Comparison of ENCODE assay signal across 22 cellular contexts in the genomic region with DNA sequence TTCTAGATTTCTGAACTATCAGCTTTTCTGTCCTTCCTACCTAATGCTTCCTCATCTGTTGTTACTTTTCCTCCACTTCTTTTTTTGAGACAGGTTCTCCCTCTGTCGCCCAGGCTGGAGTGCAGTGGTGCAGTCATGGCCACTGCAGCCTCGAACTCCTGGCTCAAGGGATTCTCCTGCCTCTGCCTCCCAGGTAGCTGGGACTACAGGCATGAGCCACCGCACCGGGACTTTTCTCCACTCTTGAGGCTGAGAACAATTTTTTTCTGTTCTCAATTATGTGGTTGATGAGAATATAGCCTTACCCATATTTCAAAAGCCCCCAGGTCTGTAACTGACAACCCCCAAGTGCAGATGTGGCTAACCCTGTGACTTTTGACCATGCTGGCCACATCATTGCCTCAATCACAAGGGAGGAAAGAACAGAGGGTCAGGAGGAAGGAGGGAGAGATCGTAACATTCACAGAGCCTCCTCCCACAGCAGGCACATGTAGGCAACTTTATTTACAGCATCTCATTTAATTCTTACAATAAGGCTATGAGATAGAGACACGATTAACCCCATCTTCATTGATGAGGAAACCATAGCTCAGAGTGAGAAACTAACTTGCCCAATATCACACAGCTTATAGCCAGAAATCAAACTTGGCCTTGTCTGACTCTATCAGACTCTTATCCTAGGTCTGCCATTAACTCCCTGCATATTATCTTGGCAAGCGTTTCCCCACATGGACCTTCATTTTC. TPM values are rescaled to one million over a fixed set of nuclear protein-coding genes. Genes with fewer than 3 reads are reported as not detected.
A peak's percentile ranks its signal among the peaks of the same experiment; 100 is the strongest.
DNase-seq lines count a peak whose midpoint lies in the region; ATAC-seq and TF ChIP-seq lines count a peak whose summit lies in the region.
"Had no signal": no experiment of that assay in that cellular context is flagged by ENCODE, and none has a peak within 500 bp of the region (broad histone marks: within the 10 kb centered on the region; RNA-seq: fewer than 3 reads in every experiment).

No MANE protein-coding gene starts in this region.

- no peaks in the 10 kb centered on the region for H3K79me1 ChIP-seq in mesenchymal stem cell (replicated peaks; ENCODE audit: low read length, poor library complexity, severe bottlenecking)

- intact Hi-C loops in activated naive CD4-positive, alpha-beta T cell treated with anti-CD3 and anti-CD28 coated beads for 36 hours (cut with micrococcal nuclease) = loop anchor here (2.0 to 10.0 kb wide), 2 partner anchors 87 to 1215 kb away; a partner anchor contains a TSS
- intact Hi-C loops in PC-9 (cut with micrococcal nuclease; ENCODE audit: unreplicated experiment) (no loop called here), spleen (cut with DNase I; ENCODE audit: low total_unique reads) (no loop called here)

- H4K91ac ChIP-seq in mesenchymal stem cell (ENCODE audit: low read length) = no peak overlapping the region

- peaks cover 12% of the 10 kb centered on the region; the same call in 1 of the 2 replicates for H3K27me3 ChIP-seq in PC-9 (ENCODE audit: insufficient read depth, low read depth)
- peaks cover 0 to 92% (median 2%) of the 10 kb centered on the region in 7 donors for H3K27me3 ChIP-seq in spleen (replicated peaks in 1 of 7)
- peaks cover 25 to 65% of the 10 kb centered on the region in 2 experiments for H3K27me3 ChIP-seq in mesenchymal stem cell (ENCODE audit: control insufficient read depth in 1 of 2, insufficient read depth in 1 of 2, low read length in 2 of 2)
- H3K27me3 ChIP-seq: breast epithelium had no signal

- no peak overlapping the region for H2BK120ac ChIP-seq in mesenchymal stem cell (ENCODE audit: low read depth, low read length)

- CTCF ChIA-PET in activated naive CD4-positive, alpha-beta T cell treated with anti-CD3 and anti-CD28 coated beads for 36 hours (lab: Charles Lee) = interaction anchor here (1.6 kb wide), 2 partner anchors 14 to 54 kb away, joined by 7 to 12 read pairs; no protein-coding TSS in a partner anchor
- CTCF ChIA-PET in PC-9 (lab: Charles Lee) = interaction anchor here (1.0 kb wide), 1 partner anchor 13 kb away, joined by 5 read pairs; no protein-coding TSS in a partner anchor

- no peaks in the 10 kb centered on the region for H4K20me1 ChIP-seq in PC-9 (ENCODE audit: insufficient read depth)

- no peaks in the 10 kb centered on the region for H3K9me2 ChIP-seq in PC-9 (ENCODE audit: insufficient read depth)

- H3K36me3 ChIP-seq in PC-9 (ENCODE audit: low read depth) (no peaks in the 10 kb centered on the region), spleen (no peaks in the 10 kb centered on the region), mesenchymal stem cell (ENCODE audit: control insufficient read depth in 1 of 2, insufficient read depth in 2 of 2, low read depth in 1 of 2, low read length in 2 of 2) (no peaks in the 10 kb centered on the region)
- H3K36me3 ChIP-seq: breast epithelium, heart left ventricle, tibial artery, WERI-Rb-1 had no signal

- TF ChIP-seq CTCF in PC-9 (conservative IDR thresholded peaks at IDR 0.05) (no peak), spleen (IDR thresholded peaks at IDR 0.05 in 8 of 11, conservative IDR thresholded peaks at IDR 0.05 in 3 of 11) (no peak)

- H3K4me1 ChIP-seq in PC-9 (replicated peaks; ENCODE audit: insufficient read depth) (peaks cover 15% of the 10 kb centered on the region), spleen (no peaks in the 10 kb centered on the region), mesenchymal stem cell (ENCODE audit: control insufficient read depth, insufficient read depth, low read depth, low read length) (peaks cover 4% of the 10 kb centered on the region)
- H3K4me1 ChIP-seq: breast epithelium, tibial artery had no signal

- H3K79me2 ChIP-seq in PC-9 (ENCODE audit: low read depth) = no peaks in the 10 kb centered on the region

- 74 to 83% (median 75%) methylated on average over 7 of the region's 7 CpGs for WGBS in spleen, 5 donors
- WGBS in mesenchymal stem cell = 88% methylated on average over 5 of the region's 7 CpGs

- H3K4ac ChIP-seq in mesenchymal stem cell (ENCODE audit: low read depth in 1 of 2, low read length in 2 of 2) = no peak overlapping the region

- no peak for DNase-seq in activated naive CD4-positive, alpha-beta T cell treated with anti-CD3 and anti-CD28 coated beads for 36 hours
- DNase-seq in activated naive CD4-positive, alpha-beta T cell (lab: John Stamatoyannopoulos, UW) = no peak
- DNase-seq in PC-9 (no peak), spleen (peak; percentile 29), mesenchymal stem cell (no peak), kidney tubule cell (ENCODE audit: low spot score) (no peak)
- DNase-seq: CD4-positive, alpha-beta memory T cell; DMS153; GDM1; H7; heart left ventricle; NCI-H524; SIG-M5; stimulated activated naive CD4-positive, alpha-beta T cell; T-helper 17 cell; tibial artery; WERI-Rb-1 had no signal

- no peaks in the 10 kb centered on the region for H3K9me3 Mint-ChIP-seq in activated naive CD4-positive, alpha-beta T cell treated with anti-CD3 and anti-CD28 coated beads for 36 hours
- H3K9me3 Mint-ChIP-seq: CD4-positive, alpha-beta memory T cell; nephron had no signal

- H3K27ac ChIP-seq in PC-9 = no peak overlapping the region
- H3K27ac ChIP-seq in spleen = no peak overlapping the region
- no peak overlapping the region for H3K27ac ChIP-seq in mesenchymal stem cell (ENCODE audit: low read length, poor library complexity, severe bottlenecking)
- H3K27ac ChIP-seq: heart left ventricle, tibial artery, WERI-Rb-1 had no signal

- H3K9ac ChIP-seq in mesenchymal stem cell (ENCODE audit: low read length) = no peak overlapping the region

- H3F3A ChIP-seq in PC-9 (ENCODE audit: insufficient read depth, low read depth) = peaks cover 13% of the 10 kb centered on the region

- POLR2A ChIA-PET in PC-9 (lab: Charles Lee; ENCODE audit: unreplicated experiment) = no interaction called here

- H3K4me3 ChIP-seq in PC-9 = no peak overlapping the region
- no peak overlapping the region for H3K4me3 ChIP-seq in spleen
- H3K4me3 ChIP-seq in mesenchymal stem cell (ENCODE audit: insufficient read depth in 1 of 2, low read depth in 1 of 2, low read length in 2 of 2) = no peak overlapping the region
- H3K4me3 ChIP-seq: breast epithelium, heart left ventricle, tibial artery had no signal

- H4K8ac ChIP-seq in mesenchymal stem cell (ENCODE audit: low read length) = no peak overlapping the region

- no TSS peak for BruUV-seq in PC-9 (replicated peaks; lab: Mats Ljungman, UMichigan)

- H3K18ac ChIP-seq in mesenchymal stem cell (ENCODE audit: low read depth in 1 of 2, low read length in 2 of 2) = no peak overlapping the region

- peak overlapping the region; percentile 40; the same call in 1 of the 2 replicates for H3K4me2 ChIP-seq in PC-9
- H3K4me2 ChIP-seq in mesenchymal stem cell (ENCODE audit: low read length, poor library complexity, severe bottlenecking) = no peak overlapping the region

- H2AFZ ChIP-seq in PC-9 = no peak overlapping the region
- H2AFZ ChIP-seq in mesenchymal stem cell (ENCODE audit: low read depth, low read length) = no peak overlapping the region

- no peak overlapping the region for H3K14ac ChIP-seq in mesenchymal stem cell (ENCODE audit: low read length in 2 of 2)

- H3K23ac ChIP-seq in mesenchymal stem cell (ENCODE audit: low read length in 2 of 2) = no peak overlapping the region

- peak overlapping the region; percentile 78 for H3K27ac Mint-ChIP-seq in activated naive CD4-positive, alpha-beta T cell treated with anti-CD3 and anti-CD28 coated beads for 36 hours
- H3K27ac Mint-ChIP-seq: CD4-positive, alpha-beta memory T cell; nephron; progenitor cell of endocrine pancreas had no signal

- H2BK12ac ChIP-seq in mesenchymal stem cell (ENCODE audit: low read length in 2 of 2) = no peak overlapping the region

- H3K9me3 ChIP-seq in PC-9 (ENCODE audit: insufficient read depth, low read depth) = no peaks in the 10 kb centered on the region
- no peaks in the 10 kb centered on the region for H3K9me3 ChIP-seq in spleen
- no peaks in the 10 kb centered on the region for H3K9me3 ChIP-seq in mesenchymal stem cell (ENCODE audit: control insufficient read depth, low read length)
- H3K9me3 ChIP-seq: breast epithelium, heart left ventricle, tibial artery had no signal

- H3K27me3 Mint-ChIP-seq in activated naive CD4-positive, alpha-beta T cell treated with anti-CD3 and anti-CD28 coated beads for 36 hours (ENCODE audit: low read depth) = peaks cover 68% of the 10 kb centered on the region

- H2BK15ac ChIP-seq in mesenchymal stem cell (ENCODE audit: low read depth, poor library complexity, severe bottlenecking) = no peak overlapping the region

- H3K4me3 Mint-ChIP-seq in activated naive CD4-positive, alpha-beta T cell treated with anti-CD3 and anti-CD28 coated beads for 36 hours = no peak overlapping the region
- H3K4me3 Mint-ChIP-seq: nephron, T-helper 17 cell had no signal

- H3K36me3 Mint-ChIP-seq in activated naive CD4-positive, alpha-beta T cell treated with anti-CD3 and anti-CD28 coated beads for 36 hours (ENCODE audit: low read depth) = no peaks in the 10 kb centered on the region
- H3K36me3 Mint-ChIP-seq: CD4-positive, alpha-beta memory T cell had no signal

- H2BK5ac ChIP-seq in mesenchymal stem cell (ENCODE audit: low read depth, low read length, poor library complexity, severe bottlenecking) = no peak overlapping the region

- H2AK5ac ChIP-seq in mesenchymal stem cell (ENCODE audit: low read length, severe bottlenecking) = no peak overlapping the region

- H3K4me1 Mint-ChIP-seq in activated naive CD4-positive, alpha-beta T cell treated with anti-CD3 and anti-CD28 coated beads for 36 hours (ENCODE audit: low read depth) = peaks cover 39% of the 10 kb centered on the region
- H3K4me1 Mint-ChIP-seq: nephron had no signal

- no peak for TF ChIP-seq POLR2A in spleen (IDR thresholded peaks at IDR 0.05)

- ATAC-seq in HG02623 (IDR thresholded peaks at IDR 0.05; ENCODE audit: unreplicated experiment) = peak; percentile 7
- ATAC-seq in HG03378 (IDR thresholded peaks at IDR 0.05; ENCODE audit: unreplicated experiment) = no peak
- ATAC-seq: heart left ventricle had no signal

RNA-seq across cellular contexts. Expression of a gene that starts 9.5 kb away (rescaled TPM):
- total RNA-seq in activated naive CD4-positive, alpha-beta T cell treated with anti-CD3 and anti-CD28 coated beads for 36 hours = not detected
- total RNA-seq in PC-9 (2021) (2.3 and 2.9 TPM in 2 replicates), spleen (under 1 TPM in 3 of 7 donors, not detected in 4; 0.22 to 0.27 (median 0.26) TPM)
- under 1 TPM; 0.04 to 0.16 (median 0.05) TPM for polyA plus RNA-seq in spleen
- 0.04 TPM for polyA plus RNA-seq in mesenchymal stem cell (2013, experiment 1 of 2)
- 0.04 TPM for polyA plus RNA-seq in mesenchymal stem cell (2013, experiment 2 of 2)
- total RNA-seq: CD4-positive, alpha-beta memory T cell; H7; progenitor cell of endocrine pancreas; T-helper 17 cell had no signal
- polyA plus RNA-seq: CD4-positive, alpha-beta memory T cell; heart left ventricle had no signal

RNA-seq across cellular contexts. Expression of a gene that starts 38.6 kb away (rescaled TPM):
- total RNA-seq in activated naive CD4-positive, alpha-beta T cell treated with anti-CD3 and anti-CD28 coated beads for 36 hours = 1 to 10 TPM; 1.5 to 1.6 TPM
- 45.6 and 66.1 TPM in 2 replicates for total RNA-seq in PC-9 (2021)
- total RNA-seq in spleen = 100 to 1,000 TPM in 1 of 7 donors, 10 to 100 TPM in 6; 28.3 to 148 (median 82.6) TPM
- 10 to 100 TPM; 10.6 to 44.1 (median 20.5) TPM for polyA plus RNA-seq in spleen
- 50.9 TPM for polyA plus RNA-seq in mesenchymal stem cell (2013, experiment 1 of 2)
- polyA plus RNA-seq in mesenchymal stem cell (2013, experiment 2 of 2) = 50.4 TPM

Comparison
In these comparisons a context has a peak if more than half of its experiments do, and no peak if none do; other contexts are left out.
1. RNA of a gene that starts 38.6 kb away (total RNA-seq): 28.3 to 148 TPM in spleen and 45.6 to 66.1 TPM in PC-9; 1.5 to 1.6 TPM in activated naive CD4-positive, alpha-beta T cell treated with anti-CD3 and anti-CD28 coated beads for 36 hours; every median in the first group is over 10 times any median in the second.